Comparison of ENCODE assay signal across 31 cellular contexts in the genomic region with DNA sequence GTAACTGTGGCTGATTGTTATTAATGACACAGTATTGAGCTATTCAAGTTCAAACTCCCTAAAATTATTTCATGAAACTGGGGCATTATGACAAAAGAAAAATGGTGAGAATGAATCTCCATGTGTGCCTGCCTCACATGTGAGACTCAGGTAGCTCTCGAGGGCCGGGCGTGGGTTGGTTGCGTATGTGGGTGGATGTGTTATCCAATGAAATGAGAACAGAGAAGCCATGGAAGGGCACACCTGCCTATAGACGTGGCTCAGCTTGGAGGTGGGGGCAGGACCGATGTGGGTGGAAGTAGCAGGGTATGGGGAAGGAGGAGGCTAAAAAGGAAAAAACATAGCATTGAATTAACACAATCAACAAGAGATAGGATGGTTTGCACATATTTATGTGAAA.
"Had no signal": no experiment of that assay in that cellular context is flagged by ENCODE, and none has a peak within 500 bp of the region (broad histone marks: within the 10 kb centered on the region; RNA-seq: fewer than 3 reads in every experiment).

No MANE protein-coding gene starts in this region.

- H3K4me3 ChIP-seq: K562, SJCRH30, SK-N-MC had no signal

- H3K9me3 Mint-ChIP-seq: activated naive CD4-positive, alpha-beta T cell treated with anti-CD3 and anti-CD28 coated beads, Interleukin-2, amount 10 ng/mL, durations not matched to agents 7 days and 5 days; activated naive CD8-positive, alpha-beta T cell treated with anti-CD3 and anti-CD28 coated beads, Interleukin-2, amount 50 U/mL, for 24 hours; brain had no signal

- H3K27me3 ChIP-seq: SJCRH30 had no signal

- DNase-seq: activated CD4-positive, alpha-beta T cell treated with anti-CD3 and anti-CD28 coated beads for 1 hour; activated CD4-positive, alpha-beta T cell treated with anti-CD3 and anti-CD28 coated beads for 48 hours; activated CD4-positive, alpha-beta T cell treated with anti-CD3 and anti-CD28 coated beads, Interleukin-2, amount 50 U/mL, for 48 hours; activated CD4-positive, CD25-positive, alpha-beta regulatory T cell; activated CD8-positive, alpha-beta memory T cell treated with anti-CD3 and anti-CD28 coated beads for 24 hours; activated CD8-positive, alpha-beta memory T cell treated with anti-CD3 and anti-CD28 coated beads, Interleukin-2, amount 10 ng/mL, durations not matched to agents 7 days and 5 days; activated CD8-positive, alpha-beta memory T cell treated with anti-CD3 and anti-CD28 coated beads, Interleukin-2, amount 50 U/mL, for 48 hours; activated effector memory CD4-positive, alpha-beta T cell treated with Interleukin-2 at 50 U/mL for 16 hours; activated naive CD4-positive, alpha-beta T cell treated with anti-CD3 and anti-CD28 coated beads, Interleukin-2, amount 10 ng/mL, durations not matched to agents 7 days and 5 days; activated naive CD8-positive, alpha-beta T cell treated with anti-CD3 and anti-CD28 coated beads, Interleukin-2, amount 50 U/mL, for 24 hours; activated T-cell treated with anti-CD3 and anti-CD28 coated beads, Interleukin-2, amount 50 U/mL, for 48 hours; central memory CD4-positive, alpha-beta T cell; NCI-H1092 treated with DMSO at 0.1 percent for 48 hours; NCI-H1417; NCI-H146; NCI-H187; NCI-H2029 treated with DMSO at 0.1 percent for 48 hours; NCI-H2107; NCI-H2171; NCI-H510A; NCI-H526 treated with DMSO at 0.1 percent for 48 hours; NCI-H82; SHP77; SJCRH30; T1000; WERI-Rb-1 had no signal

- H3K9me3 ChIP-seq: SJCRH30 had no signal

- H3K36me3 Mint-ChIP-seq: brain had no signal

- H3K4me1 Mint-ChIP-seq: activated CD8-positive, alpha-beta memory T cell treated with anti-CD3 and anti-CD28 coated beads, Interleukin-2, amount 10 ng/mL, durations not matched to agents 7 days and 5 days had no signal

- H3K27ac Mint-ChIP-seq: activated CD8-positive, alpha-beta memory T cell treated with anti-CD3 and anti-CD28 coated beads, Interleukin-2, amount 10 ng/mL, durations not matched to agents 7 days and 5 days; activated naive CD4-positive, alpha-beta T cell treated with anti-CD3 and anti-CD28 coated beads, Interleukin-2, amount 10 ng/mL, durations not matched to agents 7 days and 5 days; activated naive CD8-positive, alpha-beta T cell; activated naive CD8-positive, alpha-beta T cell treated with anti-CD3 and anti-CD28 coated beads, Interleukin-2, amount 50 U/mL, for 24 hours; brain had no signal

- ATAC-seq: activated CD8-positive, alpha-beta memory T cell treated with anti-CD3 and anti-CD28 coated beads, Interleukin-2, amount 10 ng/mL, durations not matched to agents 7 days and 5 days; activated naive CD8-positive, alpha-beta T cell treated with anti-CD3 and anti-CD28 coated beads, Interleukin-2, amount 50 U/mL, for 24 hours; K562; Panc1 had no signal

- H3K27ac ChIP-seq: SJCRH30, SK-N-MC, WERI-Rb-1 had no signal

- H3K36me3 ChIP-seq: SJCRH30, WERI-Rb-1 had no signal

- H3K27me3 Mint-ChIP-seq: activated CD8-positive, alpha-beta memory T cell treated with anti-CD3 and anti-CD28 coated beads, Interleukin-2, amount 10 ng/mL, durations not matched to agents 7 days and 5 days; activated naive CD8-positive, alpha-beta T cell; activated naive CD8-positive, alpha-beta T cell treated with anti-CD3 and anti-CD28 coated beads, Interleukin-2, amount 50 U/mL, for 24 hours; brain had no signal

- H3K4me3 Mint-ChIP-seq: activated CD8-positive, alpha-beta memory T cell treated with anti-CD3 and anti-CD28 coated beads, Interleukin-2, amount 10 ng/mL, durations not matched to agents 7 days and 5 days; activated naive CD4-positive, alpha-beta T cell treated with anti-CD3 and anti-CD28 coated beads, Interleukin-2, amount 10 ng/mL, durations not matched to agents 7 days and 5 days; activated naive CD8-positive, alpha-beta T cell; activated naive CD8-positive, alpha-beta T cell treated with anti-CD3 and anti-CD28 coated beads, Interleukin-2, amount 50 U/mL, for 24 hours; brain had no signal
